ENCODE assay signal across 17 cellular contexts in genomic region chr2:5360081-5360480, GRCh38.
DNase-seq lines count a peak whose midpoint lies in the region; ATAC-seq and TF ChIP-seq lines count a peak whose summit lies in the region.
"Had no signal": no experiment of that assay in that cellular context is flagged by ENCODE, and none has a peak within 500 bp of the region (broad histone marks: within the 10 kb centered on the region; RNA-seq: fewer than 3 reads in every experiment).

No MANE protein-coding gene starts in this region.

- intact Hi-C loops in thyroid gland (cut with DNase I): loop anchor here (10.0 kb wide), 1 partner anchor 1395 kb away; no protein-coding TSS in a partner anchor

- H3K4me3 Mint-ChIP-seq in H9: no peak overlapping the region
- H3K4me3 Mint-ChIP-seq: CD4-positive, CD25-positive, alpha-beta regulatory T cell; GM23338 had no signal

- no peaks in the 10 kb centered on the region for H3K23me2 ChIP-seq in H9 (ENCODE audit: insufficient read length, low read depth, low read length, poor library complexity, severe bottlenecking)

- H3K9me3 Mint-ChIP-seq in H9: no peaks in the 10 kb centered on the region

- H3K14ac ChIP-seq in H9 (ENCODE audit: insufficient read depth, low read length): no peak overlapping the region
- no peak overlapping the region for H3K14ac ChIP-seq in trophoblast cell (ENCODE audit: low read length)

- H3K4me1 ChIP-seq in BLaER1 (peaks cover 11% of the 10 kb centered on the region; the same call in 1 of the 2 replicates), H9 (ENCODE audit: insufficient read depth, low read length) (no peaks in the 10 kb centered on the region), trophoblast cell (ENCODE audit: control insufficient read depth in 1 of 2, insufficient read depth in 2 of 2, low read length in 2 of 2) (no peaks in the 10 kb centered on the region), thyroid gland (no peaks in the 10 kb centered on the region)
- H3K4me1 ChIP-seq: HAP-1 had no signal

- H3K36me3 ChIP-seq in BLaER1: no peaks in the 10 kb centered on the region
- H3K36me3 ChIP-seq in trophoblast cell (ENCODE audit: control insufficient read depth in 1 of 2, insufficient read depth in 2 of 2, low read length in 2 of 2): no peaks in the 10 kb centered on the region
- H3K36me3 ChIP-seq in thyroid gland: no peaks in the 10 kb centered on the region
- H3K36me3 ChIP-seq: BLaER1 treated with 17β-estradiol and CSF1 and Interleukin-3, amounts not matched to agents 10 nM and 100 nM; HAP-1 had no signal

- H2BK12ac ChIP-seq in H9 (ENCODE audit: insufficient read length, low read depth, low read length) (peak overlapping the region; percentile 14), trophoblast cell (ENCODE audit: low read length) (no peak overlapping the region)

- no peak overlapping the region for H2BK15ac ChIP-seq in H9 (ENCODE audit: low read depth, low read length)

- H2BK5ac ChIP-seq in H9 (ENCODE audit: insufficient read length, low read length) (no peak overlapping the region), trophoblast cell (ENCODE audit: low read depth, low read length, poor library complexity) (no peak overlapping the region)

- H4K20me1 ChIP-seq in BLaER1: no peaks in the 10 kb centered on the region
- no peaks in the 10 kb centered on the region for H4K20me1 ChIP-seq in H9 (ENCODE audit: control insufficient read depth, insufficient read depth, insufficient read length)
- H4K20me1 ChIP-seq: BLaER1 treated with 17β-estradiol and CSF1 and Interleukin-3, amounts not matched to agents 10 nM and 100 nM had no signal

- TF ChIP-seq POLR2A in thyroid gland (IDR thresholded peaks at IDR 0.05): no peak

- ATAC-seq in HG03095 (IDR thresholded peaks at IDR 0.05; ENCODE audit: unreplicated experiment): no peak
- ATAC-seq: GM23338, HepG2 had no signal

- no peaks in the 10 kb centered on the region for H3K27me3 Mint-ChIP-seq in H9 (ENCODE audit: low read depth)
- H3K27me3 Mint-ChIP-seq: CD4-positive, CD25-positive, alpha-beta regulatory T cell had no signal

- H3K36me3 Mint-ChIP-seq in H9 (ENCODE audit: insufficient read depth in 1 of 3, low read depth in 3 of 3): no peaks in the 10 kb centered on the region
- H3K36me3 Mint-ChIP-seq: CD4-positive, CD25-positive, alpha-beta regulatory T cell had no signal

- H4K8ac ChIP-seq in H9 (replicated peaks; ENCODE audit: insufficient read length, low read depth, low read length) (no peak overlapping the region), trophoblast cell (ENCODE audit: low read depth, low read length) (no peak overlapping the region)

- H3K27ac Mint-ChIP-seq in H9: no peak overlapping the region
- H3K27ac Mint-ChIP-seq: CD4-positive, CD25-positive, alpha-beta regulatory T cell; GM23338 had no signal

- H3K4me2 ChIP-seq in BLaER1: peak overlapping the region; percentile 20
- H3K4me2 ChIP-seq in H9 (ENCODE audit: insufficient read depth, insufficient read length, low read length): no peak overlapping the region
- no peak overlapping the region for H3K4me2 ChIP-seq in trophoblast cell (ENCODE audit: low read length)
- H3K4me2 ChIP-seq: GM23338 had no signal

- H3K79me2 ChIP-seq in H9 (ENCODE audit: insufficient read depth, low read length): no peaks in the 10 kb centered on the region
- no peaks in the 10 kb centered on the region for H3K79me2 ChIP-seq in trophoblast cell (ENCODE audit: control insufficient read depth, insufficient read depth, low read length, poor library complexity)

- no CpG with 5 or more reads among the region's 9 CpGs for WGBS in H9 (ENCODE audit: extremely low coverage, insufficient read length, low lambda C conversion rate)
- WGBS in trophoblast cell (ENCODE audit: extremely low coverage, insufficient coverage, insufficient read length): no CpG with 5 or more reads among the region's 9 CpGs
- 87 to 93% methylated on average over 9 of the region's 9 CpGs for WGBS in thyroid gland, 2 donors

- no peak overlapping the region for H2BK20ac ChIP-seq in H9 (ENCODE audit: low read depth, low read length, poor library complexity, severe bottlenecking)

- H3K27me3 ChIP-seq in BLaER1: no peaks in the 10 kb centered on the region
- no peaks in the 10 kb centered on the region for H3K27me3 ChIP-seq in H9 (ENCODE audit: insufficient read depth, low read length)
- no peaks in the 10 kb centered on the region for H3K27me3 ChIP-seq in trophoblast cell (ENCODE audit: insufficient read depth, low read length)
- H3K27me3 ChIP-seq in thyroid gland: no peaks in the 10 kb centered on the region
- H3K27me3 ChIP-seq: BLaER1 treated with 17β-estradiol and CSF1 and Interleukin-3, amounts not matched to agents 10 nM and 100 nM had no signal

- H3T11ph ChIP-seq in H9 (ENCODE audit: low read length): no peak overlapping the region

- no peak overlapping the region for H3K27ac ChIP-seq in BLaER1
- H3K27ac ChIP-seq in H9 (ENCODE audit: insufficient read length, low read depth, low read length): no peak overlapping the region
- H3K27ac ChIP-seq in trophoblast cell (ENCODE audit: low read depth, low read length): no peak overlapping the region
- no peak overlapping the region for H3K27ac ChIP-seq in thyroid gland
- H3K27ac ChIP-seq: BLaER1 treated with 17β-estradiol and CSF1 and Interleukin-3, amounts not matched to agents 10 nM and 100 nM had no signal

- H2BK120ac ChIP-seq in H9 (ENCODE audit: low read depth, low read length, poor library complexity, severe bottlenecking) (no peak overlapping the region), trophoblast cell (ENCODE audit: insufficient read depth, low read length, poor library complexity) (no peak overlapping the region)

- H2AK5ac ChIP-seq in H9 (ENCODE audit: insufficient read length, low read length) (no peak overlapping the region), trophoblast cell (ENCODE audit: low read length) (no peak overlapping the region)

- H3K79me1 ChIP-seq in H9 (ENCODE audit: insufficient read depth, low read depth, low read length, poor library complexity, severe bottlenecking) (no peaks in the 10 kb centered on the region), trophoblast cell (ENCODE audit: low read length) (no peaks in the 10 kb centered on the region)

- H4K12ac ChIP-seq in trophoblast cell (ENCODE audit: low read depth, low read length): no peak overlapping the region

- H4K91ac ChIP-seq in H9 (ENCODE audit: insufficient read length, low read depth, low read length) (no peak overlapping the region), trophoblast cell (ENCODE audit: low read depth, low read length) (no peak overlapping the region)

- DNase-seq in H9 (no peak), NCI-H524 treated with DMSO at 0.1 percent for 48 hours (lab: John Stamatoyannopoulos, UW) (peak; percentile 99), trophoblast cell (no peak), thyroid gland (no peak), H4 (ENCODE audit: low spot score) (no peak)
- DNase-seq: 8988T; AML-193; Calu3; CD4-positive, CD25-positive, alpha-beta regulatory T cell; DND-41; GDM1 had no signal

- no peak overlapping the region for H4K5ac ChIP-seq in H9 (ENCODE audit: insufficient read length, low read depth, low read length)

- H3K18ac ChIP-seq in H9 (ENCODE audit: insufficient read length, low read depth, low read length): no peak overlapping the region
- H3K18ac ChIP-seq in trophoblast cell (ENCODE audit: low read length): no peak overlapping the region

- TF ChIP-seq CTCF in H9 (conservative IDR thresholded peaks at IDR 0.05): no peak
- no peak for TF ChIP-seq CTCF in thyroid gland (IDR thresholded peaks at IDR 0.05)

- no peak overlapping the region for H3K56ac ChIP-seq in H9 (ENCODE audit: insufficient read length, low read depth, low read length)

- H3K9me3 ChIP-seq in BLaER1: no peaks in the 10 kb centered on the region; the same call in 1 of the 2 replicates
- no peaks in the 10 kb centered on the region for H3K9me3 ChIP-seq in H9 (ENCODE audit: control insufficient read depth, low read depth, low read length)
- H3K9me3 ChIP-seq in trophoblast cell (ENCODE audit: insufficient read depth, low read depth, low read length): no peaks in the 10 kb centered on the region
- H3K9me3 ChIP-seq in thyroid gland: no peaks in the 10 kb centered on the region
- H3K9me3 ChIP-seq: HAP-1 had no signal

- H3K4me1 Mint-ChIP-seq in H9: no peaks in the 10 kb centered on the region
- H3K4me1 Mint-ChIP-seq: CD4-positive, CD25-positive, alpha-beta regulatory T cell; GM23338 had no signal

- H3K9ac ChIP-seq in BLaER1 (no peak overlapping the region), H9 (ENCODE audit: extremely low read depth, insufficient read length, low read length) (no peak overlapping the region), trophoblast cell (ENCODE audit: low read length) (peak overlapping the region; percentile 4)
- H3K9ac ChIP-seq: BLaER1 treated with 17β-estradiol and CSF1 and Interleukin-3, amounts not matched to agents 10 nM and 100 nM had no signal

- H3K4me3 ChIP-seq in BLaER1 (no peak overlapping the region), trophoblast cell (ENCODE audit: low read depth, low read length) (no peak overlapping the region), thyroid gland (replicated peaks in 1 of 3) (no peak overlapping the region)
- H3K4me3 ChIP-seq: BLaER1 treated with 17β-estradiol and CSF1 and Interleukin-3, amounts not matched to agents 10 nM and 100 nM; GM23338; HAP-1 had no signal

- H3K4ac ChIP-seq in H9 (ENCODE audit: low read depth, low read length) (no peak overlapping the region), trophoblast cell (ENCODE audit: low read depth, low read length) (no peak overlapping the region)

- no peak overlapping the region for H3K23ac ChIP-seq in H9 (ENCODE audit: insufficient read length, low read depth, low read length)
- H3K23ac ChIP-seq in trophoblast cell (ENCODE audit: low read length): no peak overlapping the region

- H2AFZ ChIP-seq in H9 (ENCODE audit: low read length) (no peak overlapping the region), trophoblast cell (ENCODE audit: insufficient read depth, low read length, poor library complexity) (no peak overlapping the region)
- H2AFZ ChIP-seq: GM23338 had no signal
